Comparison of ENCODE assay signal across 8 cellular contexts in genomic region chr19:27793128-27793643, GRCh38.
DNase-seq lines count a peak whose midpoint lies in the region; ATAC-seq, FAIRE-seq and TF ChIP-seq lines count a peak whose summit lies in the region.

No MANE protein-coding gene starts in this region.

- peaks cover 36% of the 10 kb centered on the region for H3K79me2 ChIP-seq in endothelial cell of umbilical vein (ENCODE audit: control insufficient read depth, insufficient read depth, low read length)

- peak overlapping the region; percentile 75 for H3K4me3 ChIP-seq in CD8-positive, alpha-beta T cell (ENCODE audit: low read depth, low read length)
- H3K4me3 ChIP-seq in endothelial cell of umbilical vein (replicated peaks in 1 of 3; ENCODE audit: insufficient read depth in 1 of 3, low read depth in 1 of 3, low read length in 3 of 3) (peak overlapping the region; percentile 61 to 65 (median 61)), mucosa of rectum (ENCODE audit: low read length in 2 of 2) (peak overlapping the region; percentile 81 to 100)

- H3K9me3 ChIP-seq in CD8-positive, alpha-beta T cell (ENCODE audit: low read length): no peaks in the 10 kb centered on the region
- no peaks in the 10 kb centered on the region for H3K9me3 ChIP-seq in endothelial cell of umbilical vein (replicated peaks; ENCODE audit: control insufficient read depth, insufficient read depth, low read length)
- H3K9me3 ChIP-seq in mucosa of rectum (ENCODE audit: control insufficient read depth in 2 of 2, low read length in 2 of 2): no peaks in the 10 kb centered on the region

- intact Hi-C loops in CD8-positive, alpha-beta T cell (cut with DNase I, micrococcal nuclease): loop anchor here in 1 of 2 experiments (2.0 to 5.0 kb wide), 2 partner anchors 1420 to 1814 kb away; partner anchors contain the start of genes POP4 and UQCRFS1
- intact Hi-C loops in endothelial cell of umbilical vein (cut with micrococcal nuclease): loop anchor here (5.0 kb wide), 1 partner anchor 539 kb away; no protein-coding TSS in a partner anchor

- CTCF ChIA-PET in CD8-positive, alpha-beta T cell (lab: Charles Lee): no interaction called here
- CTCF ChIA-PET in endothelial cell of umbilical vein (lab: Charles Lee): interaction anchor here (2.2 kb wide), 1 partner anchor 9 kb away, joined by 6 read pairs; no protein-coding TSS in a partner anchor

- H3K27ac Mint-ChIP-seq in CD8-positive, alpha-beta T cell: peak overlapping the region; percentile 95

- TF ChIP-seq CTCF in CD8-positive, alpha-beta T cell (IDR thresholded peaks at IDR 0.05): no peak
- no peak for TF ChIP-seq CTCF in endothelial cell of umbilical vein (IDR thresholded peaks at IDR 0.05; ENCODE audit: extremely low read depth in 1 of 2, insufficient read depth in 1 of 2, low read depth in 1 of 2, low read length in 2 of 2)

- H3K9me3 Mint-ChIP-seq in CD8-positive, alpha-beta T cell: peaks cover 3% of the 10 kb centered on the region

- H3K27ac ChIP-seq in CD8-positive, alpha-beta T cell (ENCODE audit: low read depth, low read length): peak overlapping the region; percentile 74
- H3K27ac ChIP-seq in endothelial cell of umbilical vein (ENCODE audit: insufficient read depth, low read depth, low read length) (peak overlapping the region; percentile 14), mucosa of rectum (ENCODE audit: low read depth in 2 of 2, low read length in 2 of 2) (peak overlapping the region; percentile 87 to 96)

- dilution Hi-C loops in endothelial cell of umbilical vein (cut with MboI; ENCODE audit: extremely low pct_ligation_motif_present, low sequenced_read_pairs): no loop called here

- POLR2A ChIA-PET in CD8-positive, alpha-beta T cell (lab: Charles Lee): interaction anchor here (1.1 to 1.3 kb wide), 3 partner anchors 10 to 1813 kb away, joined by 3 to 4 read pairs (median 4); partner anchors contain the start of gene POP4
- POLR2A ChIA-PET in endothelial cell of umbilical vein (lab: Charles Lee): interaction anchor here (0.9 kb wide), 1 partner anchor 13 kb away, joined by 3 read pairs; no protein-coding TSS in a partner anchor

- H3K36me3 Mint-ChIP-seq in CD8-positive, alpha-beta T cell: peaks cover 26% of the 10 kb centered on the region

- no peaks in the 10 kb centered on the region for H3K36me3 ChIP-seq in CD8-positive, alpha-beta T cell (ENCODE audit: insufficient read depth, low read length)
- no peaks in the 10 kb centered on the region for H3K36me3 ChIP-seq in endothelial cell of umbilical vein (ENCODE audit: control insufficient read depth in 2 of 2, extremely low read depth in 1 of 2, insufficient read depth in 2 of 2, low read length in 2 of 2)
- peaks cover 0 to 11% of the 10 kb centered on the region in 2 donors for H3K36me3 ChIP-seq in mucosa of rectum (ENCODE audit: control insufficient read depth in 2 of 2, insufficient read depth in 2 of 2, low read length in 2 of 2)

- no peaks in the 10 kb centered on the region for H3K9me1 ChIP-seq in endothelial cell of umbilical vein (replicated peaks; ENCODE audit: control insufficient read depth, extremely low read depth, insufficient read depth, low read length)

- peaks cover 36% of the 10 kb centered on the region for H3K4me1 Mint-ChIP-seq in CD8-positive, alpha-beta T cell (ENCODE audit: low read depth)

- peaks cover 18% of the 10 kb centered on the region for H3K4me1 ChIP-seq in CD8-positive, alpha-beta T cell (ENCODE audit: insufficient read depth, low read length)
- H3K4me1 ChIP-seq in endothelial cell of umbilical vein (ENCODE audit: control insufficient read depth, extremely low read depth, insufficient read depth, low read length): peaks cover 5% of the 10 kb centered on the region
- peaks cover 10 to 15% of the 10 kb centered on the region in 2 donors for H3K4me1 ChIP-seq in mucosa of rectum (ENCODE audit: control insufficient read depth in 2 of 2, insufficient read depth in 2 of 2, low read length in 2 of 2)

- no peaks in the 10 kb centered on the region for H4K20me1 ChIP-seq in endothelial cell of umbilical vein (replicated peaks; ENCODE audit: control insufficient read depth, extremely low read depth, insufficient read depth, low read length)

- no peaks in the 10 kb centered on the region for H3K27me3 ChIP-seq in CD8-positive, alpha-beta T cell (ENCODE audit: insufficient read depth, low read length)
- no peaks in the 10 kb centered on the region for H3K27me3 ChIP-seq in endothelial cell of umbilical vein (ENCODE audit: control insufficient read depth in 2 of 2, insufficient read depth in 2 of 2, low read length in 2 of 2)
- no peaks in the 10 kb centered on the region for H3K27me3 ChIP-seq in mucosa of rectum (ENCODE audit: control insufficient read depth in 2 of 2, insufficient read depth in 2 of 2, low read length in 2 of 2)

- peak; percentile 25 to 69 (median 57) for DNase-seq in CD8-positive, alpha-beta T cell
- DNase-seq in NCI-H524 (lab: John Stamatoyannopoulos, UW): peak; percentile 92 to 95
- DNase-seq in activated CD4-positive, alpha-beta T cell treated with anti-CD3 and anti-CD28 coated beads, Interleukin-2, amount 50 U/mL, for 1 hour: peak; percentile 55
- peak; percentile 71 for DNase-seq in endothelial cell of umbilical vein (ENCODE audit: low read depth, low spot score)
- peak; percentile 77 for DNase-seq in stimulated activated naive CD8-positive, alpha-beta T cell treated with anti-CD3 and anti-CD28 coated beads, Interleukin-15, Interleukin-2, amounts not matched to agents 100 U/mL and 50 U/mL, for 24 hours

- H3K27me3 Mint-ChIP-seq in CD8-positive, alpha-beta T cell (ENCODE audit: low read depth): no peaks in the 10 kb centered on the region

- FAIRE-seq in endothelial cell of umbilical vein (lab: Jason Lieb, UNC): no peak

- BruUV-seq in endothelial cell of umbilical vein (replicated peaks; lab: Mats Ljungman, UMichigan): no TSS peak

- H2AFZ ChIP-seq in endothelial cell of umbilical vein (ENCODE audit: low read depth, low read length): peak overlapping the region; percentile 72

- H3K4me3 Mint-ChIP-seq in CD8-positive, alpha-beta T cell: peak overlapping the region; percentile 93

- H3K4me2 ChIP-seq in endothelial cell of umbilical vein (ENCODE audit: insufficient read depth, low read length): peak overlapping the region; percentile 89

- H3K9ac ChIP-seq in endothelial cell of umbilical vein (replicated peaks; ENCODE audit: extremely low read depth, insufficient read depth, low read length) (peak overlapping the region; percentile 68), mucosa of rectum (ENCODE audit: low read depth in 1 of 2, low read length in 2 of 2) (peak overlapping the region; percentile 70 to 95)

- peak; percentile 61 for ATAC-seq in CD8-positive, alpha-beta T cell
- ATAC-seq in GM19395 (IDR thresholded peaks at IDR 0.05; ENCODE audit: unreplicated experiment) (peak; percentile 72), HG03469 (IDR thresholded peaks at IDR 0.05; ENCODE audit: unreplicated experiment) (peak; percentile 39)
- peak; percentile 88 for ATAC-seq in stimulated activated naive CD8-positive, alpha-beta T cell treated with anti-CD3 and anti-CD28 coated beads, Interleukin-15, Interleukin-2, amounts not matched to agents 100 U/mL and 50 U/mL, for 24 hours

- TF ChIP-seq POLR2A in endothelial cell of umbilical vein (IDR thresholded peaks at IDR 0.05; ENCODE audit: low read depth, low read length): peak; percentile 27

TF ChIP-seq in endothelial cell of umbilical vein, 7 proteins besides CTCF, POLR2A, EP300 and RAD21:
- TF ChIP-seq MAX (IDR thresholded peaks at IDR 0.05; ENCODE audit: insufficient read depth, insufficient read length) (no peak), EZH2 (IDR thresholded peaks at IDR 0.05; ENCODE audit: borderline replicate concordance, low read depth, low read length, severe bottlenecking) (no peak), MYC (IDR thresholded peaks at IDR 0.05; ENCODE audit: low read depth, low read length) (no peak)
TF ChIP-seq in endothelial cell of umbilical vein: peak in this region for 0.

Comparison
In these comparisons a context has a peak if more than half of its experiments do, and no peak if none do; other contexts are left out.
1. Peak in every context shown above with its lines: DNase-seq, ATAC-seq, H3K4me3 ChIP-seq and H3K27ac ChIP-seq.
2. H3K27ac ChIP-seq: peak in every context shown above with its lines; median percentile 92 in mucosa of rectum; 74 in CD8-positive, alpha-beta T cell; 14 in endothelial cell of umbilical vein.